1 cellular context compared by ENCODE assay signal in the genomic region with DNA sequence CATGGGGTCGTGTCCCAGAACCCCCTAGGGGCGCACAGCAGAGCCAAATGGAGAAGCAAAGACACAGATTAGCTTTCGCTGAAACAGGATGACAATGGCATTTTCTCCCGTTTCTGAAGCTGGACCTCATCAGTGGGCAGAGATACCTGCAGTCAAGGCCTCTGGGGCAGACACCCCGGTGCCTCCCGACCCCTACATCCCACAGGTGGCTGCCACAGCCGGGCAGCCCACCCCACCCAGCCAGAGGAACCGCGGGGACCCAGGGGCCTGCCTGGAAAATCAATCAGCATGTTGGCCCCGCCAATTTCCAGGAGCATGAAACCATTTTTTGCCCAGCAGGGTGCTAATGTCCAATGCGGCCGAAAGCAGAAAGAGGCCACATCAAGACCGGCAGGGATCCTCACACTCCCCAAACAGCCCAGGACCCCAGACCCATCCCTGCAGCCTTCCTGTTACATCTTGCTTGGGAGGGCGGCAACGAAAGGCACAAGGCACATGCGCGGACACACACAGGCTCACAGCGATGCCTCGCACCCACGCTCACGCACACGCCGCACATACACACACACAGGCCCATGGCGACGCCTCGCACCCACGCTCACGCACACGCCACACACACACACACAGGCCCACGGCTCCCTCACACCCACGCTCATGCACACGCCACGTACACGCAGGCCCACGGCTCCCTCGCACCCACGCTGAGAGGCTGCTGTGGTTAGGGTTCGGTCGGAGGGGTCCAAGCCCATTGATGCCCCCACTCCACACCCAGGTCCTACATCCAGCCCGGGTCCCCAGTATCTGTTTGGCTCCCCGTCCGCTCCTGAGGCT.
TF ChIP-seq lines count a peak whose summit lies in the region.

No MANE protein-coding gene starts in this region.

TF ChIP-seq in HEK293, 187 proteins besides CTCF, POLR2A, EP300 and RAD21 (continued from another document):
- TF ChIP-seq, protein P1, sequence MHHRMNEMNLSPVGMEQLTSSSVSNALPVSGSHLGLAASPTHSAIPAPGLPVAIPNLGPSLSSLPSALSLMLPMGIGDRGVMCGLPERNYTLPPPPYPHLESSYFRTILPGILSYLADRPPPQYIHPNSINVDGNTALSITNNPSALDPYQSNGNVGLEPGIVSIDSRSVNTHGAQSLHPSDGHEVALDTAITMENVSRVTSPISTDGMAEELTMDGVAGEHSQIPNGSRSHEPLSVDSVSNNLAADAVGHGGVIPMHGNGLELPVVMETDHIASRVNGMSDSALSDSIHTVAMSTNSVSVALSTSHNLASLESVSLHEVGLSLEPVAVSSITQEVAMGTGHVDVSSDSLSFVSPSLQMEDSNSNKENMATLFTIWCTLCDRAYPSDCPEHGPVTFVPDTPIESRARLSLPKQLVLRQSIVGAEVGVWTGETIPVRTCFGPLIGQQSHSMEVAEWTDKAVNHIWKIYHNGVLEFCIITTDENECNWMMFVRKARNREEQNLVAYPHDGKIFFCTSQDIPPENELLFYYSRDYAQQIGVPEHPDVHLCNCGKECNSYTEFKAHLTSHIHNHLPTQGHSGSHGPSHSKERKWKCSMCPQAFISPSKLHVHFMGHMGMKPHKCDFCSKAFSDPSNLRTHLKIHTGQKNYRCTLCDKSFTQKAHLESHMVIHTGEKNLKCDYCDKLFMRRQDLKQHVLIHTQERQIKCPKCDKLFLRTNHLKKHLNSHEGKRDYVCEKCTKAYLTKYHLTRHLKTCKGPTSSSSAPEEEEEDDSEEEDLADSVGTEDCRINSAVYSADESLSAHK (tag by site-specific recombination; IDR thresholded peaks at IDR 0.05): no peak
- TF ChIP-seq EGR2 (tag by site-specific recombination; IDR thresholded peaks at IDR 0.05; ENCODE audit: low read depth) (peak; percentile 81), ZNF394 (tag by site-specific recombination; IDR thresholded peaks at IDR 0.05; ENCODE audit: borderline replicate concordance) (no peak), ZNF292 (tag by site-specific recombination; IDR thresholded peaks at IDR 0.05; ENCODE audit: borderline replicate concordance, low read depth) (no peak), ZNF701 (tag by site-specific recombination; IDR thresholded peaks at IDR 0.05) (no peak), ZNF558 (tag by site-specific recombination; IDR thresholded peaks at IDR 0.05) (no peak), ZNF837 (tag by site-specific recombination; IDR thresholded peaks at IDR 0.05) (no peak)
- TF ChIP-seq, protein P2, sequence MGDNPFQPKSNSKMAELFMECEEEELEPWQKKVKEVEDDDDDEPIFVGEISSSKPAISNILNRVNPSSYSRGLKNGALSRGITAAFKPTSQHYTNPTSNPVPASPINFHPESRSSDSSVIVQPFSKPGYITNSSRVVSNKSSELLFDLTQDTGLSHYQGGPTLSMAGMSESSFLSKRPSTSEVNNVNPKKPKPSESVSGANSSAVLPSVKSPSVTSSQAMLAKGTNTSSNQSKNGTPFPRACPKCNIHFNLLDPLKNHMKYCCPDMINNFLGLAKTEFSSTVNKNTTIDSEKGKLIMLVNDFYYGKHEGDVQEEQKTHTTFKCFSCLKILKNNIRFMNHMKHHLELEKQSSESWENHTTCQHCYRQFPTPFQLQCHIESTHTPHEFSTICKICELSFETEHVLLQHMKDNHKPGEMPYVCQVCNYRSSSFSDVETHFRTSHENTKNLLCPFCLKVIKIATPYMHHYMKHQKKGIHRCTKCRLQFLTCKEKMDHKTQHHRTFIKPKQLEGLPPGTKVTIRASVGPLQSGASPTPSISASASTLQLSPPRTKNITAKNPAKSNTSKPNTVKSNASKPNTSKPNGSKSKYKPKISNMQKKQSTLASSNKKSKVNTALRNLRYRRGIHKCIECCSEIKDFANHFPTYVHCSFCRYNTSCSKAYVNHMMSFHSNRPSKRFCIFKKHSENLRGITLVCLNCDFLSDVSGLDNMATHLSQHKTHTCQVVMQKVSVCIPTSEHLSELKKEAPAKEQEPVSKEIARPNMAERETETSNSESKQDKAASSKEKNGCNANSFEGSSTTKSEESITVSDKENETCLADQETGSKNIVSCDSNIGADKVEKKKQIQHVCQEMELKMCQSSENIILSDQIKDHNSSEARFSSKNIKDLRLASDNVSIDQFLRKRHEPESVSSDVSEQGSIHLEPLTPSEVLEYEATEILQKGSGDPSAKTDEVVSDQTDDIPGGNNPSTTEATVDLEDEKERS (tag by site-specific recombination; IDR thresholded peaks at IDR 0.05): no peak
